ENCODE assay signal across 1 cellular context in genomic region chr6:12751694-12752304, GRCh38.
TF ChIP-seq lines count a peak whose summit lies in the region.

No MANE protein-coding gene starts in this region.

TF ChIP-seq in HepG2, 621 proteins besides CTCF, POLR2A, EP300 and RAD21 (continued from another document and continues in another):
- TF ChIP-seq RNF219 (CRISPR knock-in tag; IDR thresholded peaks at IDR 0.05): no peak
- TF ChIP-seq CEBPB (IDR thresholded peaks at IDR 0.05; ENCODE audit: borderline replicate concordance, low read depth, low read length): no peak
- no peak for TF ChIP-seq ZNF790 (CRISPR knock-in tag; IDR thresholded peaks at IDR 0.05; ENCODE audit: borderline replicate concordance)
- no peak for TF ChIP-seq ZHX1 (CRISPR knock-in tag; IDR thresholded peaks at IDR 0.05; ENCODE audit: low read depth)
- TF ChIP-seq LRRFIP1 (CRISPR knock-in tag; conservative IDR thresholded peaks at IDR 0.05): 0 out of 2 replicates have a peak, but pooled peaks have one; percentile 62
- no peak for TF ChIP-seq IRF1 (CRISPR knock-in tag; IDR thresholded peaks at IDR 0.05; ENCODE audit: low read depth)
- no peak for TF ChIP-seq PRMT3 (CRISPR knock-in tag; IDR thresholded peaks at IDR 0.05; ENCODE audit: borderline replicate concordance, low read depth)
- no peak for TF ChIP-seq ELK4 (CRISPR knock-in tag; IDR thresholded peaks at IDR 0.05; ENCODE audit: borderline replicate concordance)
- no peak for TF ChIP-seq POLR2AphosphoS5 (IDR thresholded peaks at IDR 0.05; ENCODE audit: low read depth, low read length)
- peak; percentile 76; the same call in 1 of the 2 replicates for TF ChIP-seq ZNF441 (CRISPR knock-in tag; IDR thresholded peaks at IDR 0.05; ENCODE audit: borderline replicate concordance)
- no peak for TF ChIP-seq ZNF878 (CRISPR knock-in tag; IDR thresholded peaks at IDR 0.05)
- TF ChIP-seq ZNF282 (IDR thresholded peaks at IDR 0.05; ENCODE audit: partially characterized antibody): no peak
- TF ChIP-seq SMARCC2 (IDR thresholded peaks at IDR 0.05): no peak
- TF ChIP-seq MZF1 (CRISPR knock-in tag; IDR thresholded peaks at IDR 0.05; ENCODE audit: borderline replicate concordance): no peak
- TF ChIP-seq SNRNP70 (IDR thresholded peaks at IDR 0.05; ENCODE audit: low read depth, low read length): no peak
- no peak for TF ChIP-seq ZBTB34 (CRISPR knock-in tag; IDR thresholded peaks at IDR 0.05)
- no peak for TF ChIP-seq ZBTB8A (CRISPR knock-in tag; IDR thresholded peaks at IDR 0.05; ENCODE audit: borderline replicate concordance, low read depth)
- TF ChIP-seq THAP7 (CRISPR knock-in tag; IDR thresholded peaks at IDR 0.05): no peak
- TF ChIP-seq ZNF784 (CRISPR knock-in tag; IDR thresholded peaks at IDR 0.05; ENCODE audit: borderline replicate concordance): no peak
- TF ChIP-seq SKI (IDR thresholded peaks at IDR 0.05; ENCODE audit: partially characterized antibody): no peak
- TF ChIP-seq GPN1 (CRISPR knock-in tag; IDR thresholded peaks at IDR 0.05; ENCODE audit: borderline replicate concordance): no peak
- no peak for TF ChIP-seq ZBTB40 (IDR thresholded peaks at IDR 0.05)
- no peak for TF ChIP-seq ZBTB40 (CRISPR knock-in tag; IDR thresholded peaks at IDR 0.05)
- no peak for TF ChIP-seq DPF2 (CRISPR knock-in tag; IDR thresholded peaks at IDR 0.05; ENCODE audit: borderline replicate concordance, low read depth)
- no peak for TF ChIP-seq GLI4 (CRISPR knock-in tag; IDR thresholded peaks at IDR 0.05; ENCODE audit: borderline replicate concordance)
- no peak for TF ChIP-seq BATF2 (CRISPR knock-in tag; IDR thresholded peaks at IDR 0.05)
- no peak for TF ChIP-seq KMT2B (CRISPR knock-in tag; IDR thresholded peaks at IDR 0.05)
- no peak for TF ChIP-seq ZNF317 (CRISPR knock-in tag; IDR thresholded peaks at IDR 0.05)
- TF ChIP-seq SUZ12 (IDR thresholded peaks at IDR 0.05; ENCODE audit: low read depth, low read length): no peak
- TF ChIP-seq ZEB1 (IDR thresholded peaks at IDR 0.05; ENCODE audit: insufficient replicate concordance, low read depth): no peak
